8 cellular contexts compared by ENCODE assay signal in the genomic region with DNA sequence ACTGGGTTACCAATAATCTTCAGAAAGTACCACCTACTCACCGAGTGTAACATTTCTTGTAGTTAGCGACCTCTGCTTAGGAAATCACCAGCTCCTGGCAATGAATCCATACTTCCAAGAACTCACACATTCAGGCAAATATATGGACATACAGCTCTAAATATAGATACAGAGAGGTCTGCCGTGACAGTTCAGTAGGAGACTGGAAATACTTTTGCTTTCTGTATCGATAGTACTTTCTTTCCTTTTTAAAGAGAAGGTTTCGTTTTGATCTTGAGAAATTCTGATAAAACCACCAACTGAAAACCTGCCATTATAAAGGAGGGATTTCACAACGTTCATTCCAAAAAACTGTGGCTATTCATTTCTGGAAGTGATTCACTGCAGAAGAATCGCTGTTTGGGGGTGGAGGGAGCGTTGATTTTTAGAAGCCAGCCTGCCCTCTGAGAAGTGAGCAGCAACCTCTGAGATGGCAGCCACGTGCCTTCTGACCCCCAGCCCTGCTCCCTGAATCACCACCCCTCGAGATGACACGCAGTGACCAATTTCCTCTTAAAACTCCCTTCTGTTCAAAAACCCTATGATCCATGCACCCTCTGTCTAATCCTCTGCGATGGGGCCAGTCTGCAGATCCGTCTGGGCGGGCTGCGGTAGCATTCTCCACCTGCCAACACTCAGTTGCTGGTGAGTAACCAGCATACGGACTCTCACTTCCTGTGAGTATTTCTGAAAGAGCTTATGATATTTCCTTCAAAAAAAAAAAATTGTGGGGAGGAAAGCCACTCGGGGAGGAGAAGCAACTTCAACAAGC.
DNase-seq lines count a peak whose midpoint lies in the region; ATAC-seq, FAIRE-seq and TF ChIP-seq lines count a peak whose summit lies in the region.

No MANE protein-coding gene starts in this region.

- H3K27ac Mint-ChIP-seq in neural crest cell (ENCODE audit: unreplicated experiment), result peak overlapping the region; percentile 16

- H3K4me1 Mint-ChIP-seq in neural crest cell, result peaks cover 44% of the 10 kb centered on the region

- peak; percentile 48 for TF ChIP-seq POLR2A in endothelial cell of umbilical vein (IDR thresholded peaks at IDR 0.05; ENCODE audit: low read depth, low read length)

- H3K4me1 ChIP-seq in endothelial cell of umbilical vein (ENCODE audit: control insufficient read depth, extremely low read depth, insufficient read depth, low read length), result peaks cover 61% of the 10 kb centered on the region

- H3K4me2 ChIP-seq in endothelial cell of umbilical vein (ENCODE audit: insufficient read depth, low read length), result peak overlapping the region; percentile 97

- H3K36me3 Mint-ChIP-seq in neural crest cell (ENCODE audit: low read depth), result no peaks in the 10 kb centered on the region

- dilution Hi-C loops in endothelial cell of umbilical vein (cut with MboI; ENCODE audit: extremely low pct_ligation_motif_present, low sequenced_read_pairs), result no loop called here

- H4K20me1 ChIP-seq in endothelial cell of umbilical vein (replicated peaks; ENCODE audit: control insufficient read depth, extremely low read depth, insufficient read depth, low read length), result no peaks in the 10 kb centered on the region

- FAIRE-seq in GM18507 (lab: Jason Lieb, UNC) (peak; percentile 90), endothelial cell of umbilical vein (lab: Jason Lieb, UNC) (peak; percentile 81)

- intact Hi-C loops in endothelial cell of umbilical vein (cut with micrococcal nuclease), result loop anchor here (1.0 to 5.0 kb wide), 6 partner anchors 9 to 194 kb away; no protein-coding TSS in a partner anchor

- peaks cover 14% of the 10 kb centered on the region for H3K27me3 Mint-ChIP-seq in neural crest cell (ENCODE audit: low read depth)

- H3K36me3 ChIP-seq in endothelial cell of umbilical vein (ENCODE audit: control insufficient read depth in 2 of 2, extremely low read depth in 1 of 2, insufficient read depth in 2 of 2, low read length in 2 of 2), result peaks cover 0 to 3% of the 10 kb centered on the region in 2 experiments

- no peaks in the 10 kb centered on the region for H3K9me3 ChIP-seq in endothelial cell of umbilical vein (replicated peaks; ENCODE audit: control insufficient read depth, insufficient read depth, low read length)

- peaks cover 74% of the 10 kb centered on the region for H3K79me2 ChIP-seq in endothelial cell of umbilical vein (ENCODE audit: control insufficient read depth, insufficient read depth, low read length)

- H3K9me3 Mint-ChIP-seq in neural crest cell, result no peaks in the 10 kb centered on the region

- no peaks in the 10 kb centered on the region for H3K27me3 ChIP-seq in endothelial cell of umbilical vein (ENCODE audit: control insufficient read depth in 2 of 2, insufficient read depth in 2 of 2, low read length in 2 of 2)

- no peak overlapping the region for H2AFZ ChIP-seq in endothelial cell of umbilical vein (ENCODE audit: low read depth, low read length)

- no peak for TF ChIP-seq CTCF in endothelial cell of umbilical vein (IDR thresholded peaks at IDR 0.05; ENCODE audit: extremely low read depth in 1 of 2, insufficient read depth in 1 of 2, low read depth in 1 of 2, low read length in 2 of 2)
- no peak for TF ChIP-seq CTCF in neural crest cell (conservative IDR thresholded peaks at IDR 0.05)

- H3K4me3 ChIP-seq in endothelial cell of umbilical vein (replicated peaks in 1 of 3; ENCODE audit: insufficient read depth in 1 of 3, low read depth in 1 of 3, low read length in 3 of 3), result peak overlapping the region; percentile 51 to 99 (median 88)

- ATAC-seq in HG02852 (IDR thresholded peaks at IDR 0.05; ENCODE audit: unreplicated experiment), result peak; percentile 85

- BruUV-seq in endothelial cell of umbilical vein (replicated peaks; lab: Mats Ljungman, UMichigan), result no TSS peak

- peak overlapping the region; percentile 70 for H3K4me3 Mint-ChIP-seq in neural crest cell

- DNase-seq in GM18507 (ENCODE audit: extremely low spot score, insufficient read length, low read depth) (peak; percentile 47), NCI-H526 (lab: John Stamatoyannopoulos, UW) (peak; percentile 10 to 59), endothelial cell of umbilical vein (ENCODE audit: low read depth, low spot score) (peak; percentile 97), neural crest cell (ENCODE audit: low read depth, low spot score) (no peak), stromal cell of bone marrow (ENCODE audit: low read depth) (peak; percentile 98), NCI-H1092 treated with DMSO at 0.1 percent for 48 hours (lab: John Stamatoyannopoulos, UW) (no peak)
- peak; percentile 62 to 77 for DNase-seq in activated CD8-positive, alpha-beta memory T cell treated with anti-CD3 and anti-CD28 coated beads for 4 hours (ENCODE audit: low read depth in 2 of 2)

- CTCF ChIA-PET in endothelial cell of umbilical vein (lab: Charles Lee), result interaction anchor here (0.7 to 13.7 kb wide), 11 partner anchors 9 to 156 kb away, joined by 3 to 160 read pairs (median 5); no protein-coding TSS in a partner anchor

- H3K9ac ChIP-seq in endothelial cell of umbilical vein (replicated peaks; ENCODE audit: extremely low read depth, insufficient read depth, low read length), result peak overlapping the region; percentile 100

- H3K27ac ChIP-seq in endothelial cell of umbilical vein (ENCODE audit: insufficient read depth, low read depth, low read length), result peak overlapping the region; percentile 100

- no peaks in the 10 kb centered on the region for H3K9me1 ChIP-seq in endothelial cell of umbilical vein (replicated peaks; ENCODE audit: control insufficient read depth, extremely low read depth, insufficient read depth, low read length)

- POLR2A ChIA-PET in endothelial cell of umbilical vein (lab: Charles Lee), result interaction anchor here (0.6 to 4.3 kb wide), 10 partner anchors 9 to 84 kb away, joined by 3 to 33 read pairs (median 4); no protein-coding TSS in a partner anchor

TF ChIP-seq in endothelial cell of umbilical vein, 7 proteins besides CTCF, POLR2A, EP300 and RAD21:
- TF ChIP-seq FOS (IDR thresholded peaks at IDR 0.05; ENCODE audit: borderline replicate concordance, insufficient read depth, low read length), result peak; percentile 100
- peak; percentile 85 for TF ChIP-seq JUN (IDR thresholded peaks at IDR 0.05; ENCODE audit: borderline replicate concordance, insufficient read depth, insufficient read length, low read depth)
- peak; percentile 80 for TF ChIP-seq GATA2 (IDR thresholded peaks at IDR 0.05; ENCODE audit: insufficient read depth, insufficient read length, low read depth, low read length)
- TF ChIP-seq EZH2 (IDR thresholded peaks at IDR 0.05; ENCODE audit: borderline replicate concordance, low read depth, low read length, severe bottlenecking), result no peak
- peak; percentile 94 for TF ChIP-seq MYC (IDR thresholded peaks at IDR 0.05; ENCODE audit: low read depth, low read length)
- TF ChIP-seq POLR2AphosphoS5 (IDR thresholded peaks at IDR 0.05; ENCODE audit: insufficient read depth, low read depth, low read length), result peak; percentile 97
- TF ChIP-seq, protein P1, sequence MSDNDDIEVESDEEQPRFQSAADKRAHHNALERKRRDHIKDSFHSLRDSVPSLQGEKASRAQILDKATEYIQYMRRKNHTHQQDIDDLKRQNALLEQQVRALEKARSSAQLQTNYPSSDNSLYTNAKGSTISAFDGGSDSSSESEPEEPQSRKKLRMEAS (IDR thresholded peaks at IDR 0.05; ENCODE audit: insufficient read depth, insufficient read length), result peak; percentile 88

Comparison
In these comparisons a context has a peak if more than half of its experiments do, and no peak if none do; other contexts are left out.
1. DNase-seq: peak in GM18507 (single experiment), NCI-H526 (2 of 2), activated CD8-positive, alpha-beta memory T cell treated with anti-CD3 and anti-CD28 coated beads for 4 hours (2 of 2), endothelial cell of umbilical vein (single experiment) and stromal cell of bone marrow (single experiment); none in neural crest cell (single experiment) and NCI-H1092 treated with DMSO at 0.1 percent for 48 hours (single experiment).